In genomic region chr6:7747433-7747832, GRCh38 we compare ENCODE assay signal across 8 cellular contexts.
"Had no signal": no experiment of that assay in that cellular context is flagged by ENCODE, and none has a peak within 500 bp of the region (broad histone marks: within the 10 kb centered on the region; RNA-seq: fewer than 3 reads in every experiment).

No MANE protein-coding gene starts in this region.

- H3K4me3 Mint-ChIP-seq: HFFc6 had no signal

- H3K36me3 ChIP-seq: HAP-1 had no signal

- ATAC-seq: HCT116 had no signal

- H3K9me3 Mint-ChIP-seq: HFFc6 had no signal

- H3K4me3 ChIP-seq: HAP-1 had no signal

- DNase-seq: GOT3, H7, HFFc6, IMR-90, KBM-7 had no signal

- H3K9me3 ChIP-seq: HAP-1 had no signal

- H3K4me1 ChIP-seq: HAP-1 had no signal

- H3K27ac ChIP-seq: HL-60 had no signal

- H3K27ac Mint-ChIP-seq: HFFc6 had no signal
